Comparison of ENCODE assay signal across 1 cellular context in genomic region chr20:31695849-31696804, GRCh38.
TF ChIP-seq lines count a peak whose summit lies in the region.

No MANE protein-coding gene starts in this region.

TF ChIP-seq in HepG2, 621 proteins besides CTCF, POLR2A, EP300 and RAD21 (continues in another document):
- no peak for TF ChIP-seq CHCHD3 (CRISPR knock-in tag; IDR thresholded peaks at IDR 0.05)
- peak; percentile 99 for TF ChIP-seq PHF5A (CRISPR knock-in tag; IDR thresholded peaks at IDR 0.05; ENCODE audit: low read depth, unreplicated experiment)
- peak in 1 of 2 experiments; percentile 99; a peak in 2 of 4 replicates for TF ChIP-seq KLF16 (CRISPR knock-in tag; IDR thresholded peaks at IDR 0.05)
- no peak for TF ChIP-seq HMGA1 (CRISPR knock-in tag; conservative IDR thresholded peaks at IDR 0.05)
- TF ChIP-seq RFXANK (CRISPR knock-in tag; IDR thresholded peaks at IDR 0.05) = peak; percentile 95
- TF ChIP-seq ATF1 (CRISPR knock-in tag; IDR thresholded peaks at IDR 0.05) = peak; percentile 79
- peak; percentile 99 for TF ChIP-seq ZHX1 (CRISPR knock-in tag; IDR thresholded peaks at IDR 0.05; ENCODE audit: low read depth)
- TF ChIP-seq PCBP2 (optimal IDR thresholded peaks at IDR 0.05; ENCODE audit: low read depth, low read length, poor library complexity, severe bottlenecking) = peak; percentile 95
- TF ChIP-seq THAP8 (CRISPR knock-in tag; IDR thresholded peaks at IDR 0.05; ENCODE audit: borderline replicate concordance) = no peak
- TF ChIP-seq ZNF232 (CRISPR knock-in tag; IDR thresholded peaks at IDR 0.05; ENCODE audit: borderline replicate concordance) = peak; percentile 91; the same call in 1 of the 2 replicates
- TF ChIP-seq ZC3H4 (CRISPR knock-in tag; IDR thresholded peaks at IDR 0.05; ENCODE audit: borderline replicate concordance) = no peak; the same call in 1 of the 2 replicates
- no peak for TF ChIP-seq ZSCAN30 (CRISPR knock-in tag; IDR thresholded peaks at IDR 0.05)
- TF ChIP-seq GRHL1 (CRISPR knock-in tag; conservative IDR thresholded peaks at IDR 0.05) = no peak
- peak; percentile 73; the same call in 1 of the 2 replicates for TF ChIP-seq NRL (CRISPR knock-in tag; IDR thresholded peaks at IDR 0.05; ENCODE audit: borderline replicate concordance)
- no peak for TF ChIP-seq ZNF34 (CRISPR knock-in tag; IDR thresholded peaks at IDR 0.05; ENCODE audit: borderline replicate concordance)
- no peak for TF ChIP-seq SCMH1 (CRISPR knock-in tag; IDR thresholded peaks at IDR 0.05; ENCODE audit: borderline replicate concordance)
- TF ChIP-seq ZNF713 (CRISPR knock-in tag; IDR thresholded peaks at IDR 0.05) = peak; percentile 59
- peak; percentile 84 for TF ChIP-seq DMAP1 (CRISPR knock-in tag; IDR thresholded peaks at IDR 0.05)
- peak; percentile 95 for TF ChIP-seq ZNF644 (CRISPR knock-in tag; IDR thresholded peaks at IDR 0.05; ENCODE audit: low read depth)
- no peak; the same call in none of the 2 replicates for TF ChIP-seq ZNF547 (CRISPR knock-in tag; IDR thresholded peaks at IDR 0.05)
- peak; percentile 76; the same call in 1 of the 2 replicates for TF ChIP-seq ZNF652 (CRISPR knock-in tag; IDR thresholded peaks at IDR 0.05; ENCODE audit: borderline replicate concordance, low read depth)
- TF ChIP-seq BATF2 (CRISPR knock-in tag; IDR thresholded peaks at IDR 0.05) = peak; percentile 90; the same call in 1 of the 2 replicates
- TF ChIP-seq ZBTB20 (CRISPR knock-in tag; IDR thresholded peaks at IDR 0.05; ENCODE audit: borderline replicate concordance, low read depth) = peak; percentile 97
- TF ChIP-seq ZNF878 (CRISPR knock-in tag; IDR thresholded peaks at IDR 0.05) = peak; percentile 75
- peak; percentile 79 for TF ChIP-seq SRY (CRISPR knock-in tag; IDR thresholded peaks at IDR 0.05)
- no peak for TF ChIP-seq SRF (IDR thresholded peaks at IDR 0.05; ENCODE audit: low read depth, low read length)
- peak; percentile 94 for TF ChIP-seq FOXJ3 (CRISPR knock-in tag; IDR thresholded peaks at IDR 0.05; ENCODE audit: borderline replicate concordance)
- no peak; the same call in 1 of the 2 replicates for TF ChIP-seq HOXA7 (CRISPR knock-in tag; IDR thresholded peaks at IDR 0.05)
- TF ChIP-seq THAP9 (CRISPR knock-in tag; IDR thresholded peaks at IDR 0.05; ENCODE audit: borderline replicate concordance) = peak; percentile 40; the same call in 1 of the 2 replicates
- TF ChIP-seq ZNF660 (CRISPR knock-in tag; IDR thresholded peaks at IDR 0.05; ENCODE audit: borderline replicate concordance, low read depth) = no peak
- peak; percentile 89 for TF ChIP-seq TP53 (CRISPR knock-in tag; conservative IDR thresholded peaks at IDR 0.05)
- TF ChIP-seq GTF3A (CRISPR knock-in tag; conservative IDR thresholded peaks at IDR 0.05) = no peak
- TF ChIP-seq FOXK1 (CRISPR knock-in tag; IDR thresholded peaks at IDR 0.05; ENCODE audit: borderline replicate concordance, low read depth) = peak; percentile 99
- TF ChIP-seq ZNF18 (CRISPR knock-in tag; IDR thresholded peaks at IDR 0.05; ENCODE audit: insufficient replicate concordance) = peak; percentile 85
- TF ChIP-seq GMEB2 (CRISPR knock-in tag; IDR thresholded peaks at IDR 0.05; ENCODE audit: low read depth) = no peak
- no peak for TF ChIP-seq E2F5 (CRISPR knock-in tag; conservative IDR thresholded peaks at IDR 0.05)
- TF ChIP-seq ZFP37 (CRISPR knock-in tag; IDR thresholded peaks at IDR 0.05; ENCODE audit: borderline replicate concordance) = peak; percentile 89
- peak; percentile 33 for TF ChIP-seq STAG1 (CRISPR knock-in tag; IDR thresholded peaks at IDR 0.05)
- TF ChIP-seq ZNF772 (CRISPR knock-in tag; IDR thresholded peaks at IDR 0.05) = peak; percentile 97
- peak; percentile 100 for TF ChIP-seq RARA (CRISPR knock-in tag; IDR thresholded peaks at IDR 0.05)
- no peak for TF ChIP-seq MBNL3 (CRISPR knock-in tag; conservative IDR thresholded peaks at IDR 0.05)
- peak; percentile 96 for TF ChIP-seq ZNF414 (CRISPR knock-in tag; IDR thresholded peaks at IDR 0.05)
- TF ChIP-seq ATF7-NPFF (CRISPR knock-in tag; IDR thresholded peaks at IDR 0.05; ENCODE audit: low read depth) = 0 out of 2 replicates have a peak, but pooled peaks have one; percentile 48
- TF ChIP-seq HBP1 (CRISPR knock-in tag; IDR thresholded peaks at IDR 0.05; ENCODE audit: low read depth) = peak; percentile 97
- no peak for TF ChIP-seq HNRNPUL1 (IDR thresholded peaks at IDR 0.05; ENCODE audit: low read depth, low read length)
- no peak; the same call in 1 of the 2 replicates for TF ChIP-seq ZNF546 (CRISPR knock-in tag; conservative IDR thresholded peaks at IDR 0.05)
- TF ChIP-seq TOPORS (CRISPR knock-in tag; IDR thresholded peaks at IDR 0.05) = peak; percentile 87; the same call in 1 of the 2 replicates
- TF ChIP-seq SUZ12 (IDR thresholded peaks at IDR 0.05; ENCODE audit: low read depth, low read length) = no peak
- TF ChIP-seq SMAD3 (CRISPR knock-in tag; IDR thresholded peaks at IDR 0.05) = peak; percentile 99
- TF ChIP-seq ZNF24 (IDR thresholded peaks at IDR 0.05) = peak; percentile 98
- TF ChIP-seq EHMT2 (IDR thresholded peaks at IDR 0.05; ENCODE audit: borderline replicate concordance, low read depth, low read length) = no peak; the same call in 1 of the 2 replicates
- TF ChIP-seq NPAS2 (CRISPR knock-in tag; IDR thresholded peaks at IDR 0.05; ENCODE audit: borderline replicate concordance) = no peak
- TF ChIP-seq TARDBP (CRISPR knock-in tag; IDR thresholded peaks at IDR 0.05) = peak; percentile 99
- TF ChIP-seq ZNF773 (CRISPR knock-in tag; IDR thresholded peaks at IDR 0.05; ENCODE audit: borderline replicate concordance) = no peak
- TF ChIP-seq U2AF2 (IDR thresholded peaks at IDR 0.05; ENCODE audit: low read depth, low read length) = no peak
- peak; percentile 59; the same call in 1 of the 2 replicates for TF ChIP-seq RFX3 (CRISPR knock-in tag; IDR thresholded peaks at IDR 0.05)
- TF ChIP-seq RORA (CRISPR knock-in tag; IDR thresholded peaks at IDR 0.05) = no peak
- TF ChIP-seq NCOA2 (CRISPR knock-in tag; IDR thresholded peaks at IDR 0.05) = peak; percentile 100
- TF ChIP-seq NBN (conservative IDR thresholded peaks at IDR 0.05) = no peak
